In the genomic region with DNA sequence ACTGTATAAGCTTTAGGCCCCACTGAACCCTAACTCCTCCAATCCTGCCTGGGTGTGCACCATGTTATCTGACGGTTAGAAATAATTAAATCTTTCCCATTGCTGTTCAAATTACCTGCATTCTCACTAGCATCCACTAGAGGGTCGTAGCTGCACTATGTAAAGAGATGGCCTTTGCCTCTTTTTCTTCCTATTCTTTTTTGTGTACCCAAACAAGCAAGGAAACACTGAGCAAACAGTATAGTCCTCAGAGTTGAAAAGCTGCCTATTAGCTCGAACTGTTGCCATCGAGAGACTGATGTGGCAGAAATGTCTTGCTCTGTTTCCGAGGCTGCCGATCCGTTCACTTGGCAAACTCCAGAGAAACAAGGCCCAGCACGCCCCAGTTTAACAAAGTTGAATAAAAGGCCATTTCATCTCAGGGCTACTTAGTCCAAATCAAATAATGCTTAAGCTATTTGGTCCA, we compare ENCODE assay signal across 2 cellular contexts.
TF ChIP-seq lines count a peak whose summit lies in the region.

No MANE protein-coding gene starts in this region.

TF ChIP-seq in Ishikawa, 13 proteins besides CTCF, POLR2A, EP300 and RAD21 (continued from another document):
- TF ChIP-seq TCF12 (IDR thresholded peaks at IDR 0.05; ENCODE audit: low read depth) (no peak), YY1 (IDR thresholded peaks at IDR 0.05; ENCODE audit: low read depth) (no peak), FOXM1 (IDR thresholded peaks at IDR 0.05; ENCODE audit: borderline replicate concordance, low read depth) (no peak)
- TF ChIP-seq, protein P1, sequence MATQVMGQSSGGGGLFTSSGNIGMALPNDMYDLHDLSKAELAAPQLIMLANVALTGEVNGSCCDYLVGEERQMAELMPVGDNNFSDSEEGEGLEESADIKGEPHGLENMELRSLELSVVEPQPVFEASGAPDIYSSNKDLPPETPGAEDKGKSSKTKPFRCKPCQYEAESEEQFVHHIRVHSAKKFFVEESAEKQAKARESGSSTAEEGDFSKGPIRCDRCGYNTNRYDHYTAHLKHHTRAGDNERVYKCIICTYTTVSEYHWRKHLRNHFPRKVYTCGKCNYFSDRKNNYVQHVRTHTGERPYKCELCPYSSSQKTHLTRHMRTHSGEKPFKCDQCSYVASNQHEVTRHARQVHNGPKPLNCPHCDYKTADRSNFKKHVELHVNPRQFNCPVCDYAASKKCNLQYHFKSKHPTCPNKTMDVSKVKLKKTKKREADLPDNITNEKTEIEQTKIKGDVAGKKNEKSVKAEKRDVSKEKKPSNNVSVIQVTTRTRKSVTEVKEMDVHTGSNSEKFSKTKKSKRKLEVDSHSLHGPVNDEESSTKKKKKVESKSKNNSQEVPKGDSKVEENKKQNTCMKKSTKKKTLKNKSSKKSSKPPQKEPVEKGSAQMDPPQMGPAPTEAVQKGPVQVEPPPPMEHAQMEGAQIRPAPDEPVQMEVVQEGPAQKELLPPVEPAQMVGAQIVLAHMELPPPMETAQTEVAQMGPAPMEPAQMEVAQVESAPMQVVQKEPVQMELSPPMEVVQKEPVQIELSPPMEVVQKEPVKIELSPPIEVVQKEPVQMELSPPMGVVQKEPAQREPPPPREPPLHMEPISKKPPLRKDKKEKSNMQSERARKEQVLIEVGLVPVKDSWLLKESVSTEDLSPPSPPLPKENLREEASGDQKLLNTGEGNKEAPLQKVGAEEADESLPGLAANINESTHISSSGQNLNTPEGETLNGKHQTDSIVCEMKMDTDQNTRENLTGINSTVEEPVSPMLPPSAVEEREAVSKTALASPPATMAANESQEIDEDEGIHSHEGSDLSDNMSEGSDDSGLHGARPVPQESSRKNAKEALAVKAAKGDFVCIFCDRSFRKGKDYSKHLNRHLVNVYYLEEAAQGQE (IDR thresholded peaks at IDR 0.05; ENCODE audit: low read depth) = no peak

TF ChIP-seq in K562, 482 proteins besides CTCF, POLR2A, EP300 and RAD21 (continued from another document):
- TF ChIP-seq, protein P2, sequence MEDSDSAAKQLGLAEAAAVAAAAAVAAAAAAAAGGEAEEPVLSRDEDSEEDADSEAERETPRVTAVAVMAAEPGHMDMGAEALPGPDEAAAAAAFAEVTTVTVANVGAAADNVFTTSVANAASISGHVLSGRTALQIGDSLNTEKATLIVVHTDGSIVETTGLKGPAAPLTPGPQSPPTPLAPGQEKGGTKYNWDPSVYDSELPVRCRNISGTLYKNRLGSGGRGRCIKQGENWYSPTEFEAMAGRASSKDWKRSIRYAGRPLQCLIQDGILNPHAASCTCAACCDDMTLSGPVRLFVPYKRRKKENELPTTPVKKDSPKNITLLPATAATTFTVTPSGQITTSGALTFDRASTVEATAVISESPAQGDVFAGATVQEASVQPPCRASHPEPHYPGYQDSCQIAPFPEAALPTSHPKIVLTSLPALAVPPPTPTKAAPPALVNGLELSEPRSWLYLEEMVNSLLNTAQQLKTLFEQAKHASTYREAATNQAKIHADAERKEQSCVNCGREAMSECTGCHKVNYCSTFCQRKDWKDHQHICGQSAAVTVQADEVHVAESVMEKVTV (CRISPR knock-in tag; IDR thresholded peaks at IDR 0.05) = peak; percentile 23; the same call in 1 of the 2 replicates
- TF ChIP-seq RCOR1 (IDR thresholded peaks at IDR 0.05; ENCODE audit: borderline replicate concordance in 1 of 2, low read depth in 2 of 2, low read length in 2 of 2) = 0 out of 4 replicates have a peak, but pooled peaks of 1 of the 2 experiments have one; percentile 21
TF ChIP-seq in K562: peak in this region for 4.
